ENCODE assay signal across 8 cellular contexts in genomic region chr9:131276107-131276888, GRCh38. TPM values are rescaled to one million over a fixed set of nuclear protein-coding genes. Genes with fewer than 3 reads are reported as not detected.
A peak's percentile ranks its signal among the peaks of the same experiment; 100 is the strongest.
DNase-seq lines count a peak whose midpoint lies in the region; ATAC-seq and TF ChIP-seq lines count a peak whose summit lies in the region.

TSS of gene FAM78A (minus strand) at chr9:131276510. CDS start at chr9:131276179, 331 bp downstream.

- H3K4me1 Mint-ChIP-seq in activated naive CD8-positive, alpha-beta T cell treated with anti-CD3 and anti-CD28 coated beads for 36 hours = peaks cover 26% of the 10 kb centered on the region

- peaks cover 13% of the 10 kb centered on the region for H3K79me2 ChIP-seq in smooth muscle cell (ENCODE audit: low read depth)

- H3K9me3 ChIP-seq in smooth muscle cell (replicated peaks; ENCODE audit: low read depth) = no peaks in the 10 kb centered on the region

- H3F3A ChIP-seq in smooth muscle cell (ENCODE audit: low read depth) = no peaks in the 10 kb centered on the region

- H3K9me3 Mint-ChIP-seq in activated naive CD8-positive, alpha-beta T cell treated with anti-CD3 and anti-CD28 coated beads for 36 hours = no peaks in the 10 kb centered on the region

- TF ChIP-seq CTCF in GM12864 (IDR thresholded peaks at IDR 0.05; ENCODE audit: low read depth, low read length, missing control alignments) (no peak), smooth muscle cell (IDR thresholded peaks at IDR 0.05; ENCODE audit: borderline replicate concordance, insufficient read depth, poor library complexity, severe bottlenecking) (no peak)

- peak within 1 kb of the TSS; percentile 95 for H3K27ac Mint-ChIP-seq in activated naive CD8-positive, alpha-beta T cell treated with anti-CD3 and anti-CD28 coated beads for 36 hours

- peaks cover 3% of the 10 kb centered on the region for H4K20me1 ChIP-seq in smooth muscle cell (ENCODE audit: low read depth)

- H3K27ac ChIP-seq in smooth muscle cell (ENCODE audit: low read depth) = no peak within 1 kb of the TSS

- H3K36me3 Mint-ChIP-seq in activated naive CD8-positive, alpha-beta T cell treated with anti-CD3 and anti-CD28 coated beads for 36 hours = peaks cover 40% of the 10 kb centered on the region

- ATAC-seq in GM19035 (IDR thresholded peaks at IDR 0.05; ENCODE audit: unreplicated experiment) = no peak

- no peaks in the 10 kb centered on the region for H3K36me3 ChIP-seq in smooth muscle cell (ENCODE audit: low read depth)

- no peak for DNase-seq in GM12864 (ENCODE audit: low read depth)
- DNase-seq in NCI-H82 treated with DMSO at 0.1 percent for 48 hours (lab: John Stamatoyannopoulos, UW; ENCODE audit: unreplicated experiment) = peak; percentile 13
- peak; percentile 61 for DNase-seq in activated naive CD8-positive, alpha-beta T cell treated with anti-CD3 and anti-CD28 coated beads for 36 hours
- DNase-seq in smooth muscle cell (lab: John Stamatoyannopoulos, UW; ENCODE audit: unreplicated experiment) = no peak
- DNase-seq in NCI-H146 treated with DMSO at 0.1 percent for 48 hours (lab: John Stamatoyannopoulos, UW; ENCODE audit: unreplicated experiment) = no peak
- DNase-seq in kidney glomerular epithelial cell (lab: John Stamatoyannopoulos, UW) = no peak

- peak within 1 kb of the TSS; percentile 37 for H2AFZ ChIP-seq in smooth muscle cell (ENCODE audit: low read depth)

- H3K4me2 ChIP-seq in smooth muscle cell = peak within 1 kb of the TSS; percentile 96

- peaks cover 17% of the 10 kb centered on the region for H3K4me1 ChIP-seq in smooth muscle cell (ENCODE audit: low read depth)

- peaks cover 5% of the 10 kb centered on the region for H3K27me3 ChIP-seq in smooth muscle cell (ENCODE audit: low read depth)

- WGBS in smooth muscle cell (ENCODE audit: low lambda C conversion rate) = 15% methylated on average over 46 of the region's 75 CpGs

- H3K4me3 Mint-ChIP-seq in activated naive CD8-positive, alpha-beta T cell treated with anti-CD3 and anti-CD28 coated beads for 36 hours = peak within 1 kb of the TSS; percentile 98

- peak within 1 kb of the TSS; percentile 75 for H3K4me3 ChIP-seq in GM12864 (ENCODE audit: low read depth, low read length)
- H3K4me3 ChIP-seq in iPS-11a (ENCODE audit: low read depth, low read length) = peak within 1 kb of the TSS; percentile 33
- H3K4me3 ChIP-seq in smooth muscle cell = peak within 1 kb of the TSS; percentile 75

- no peaks in the 10 kb centered on the region for H3K27me3 Mint-ChIP-seq in activated naive CD8-positive, alpha-beta T cell treated with anti-CD3 and anti-CD28 coated beads for 36 hours

- H3K9ac ChIP-seq in smooth muscle cell (ENCODE audit: low read depth) = no peak within 1 kb of the TSS

RNA-seq across cellular contexts. Expression of gene FAM78A, which starts in this region (rescaled TPM):
- total RNA-seq in activated naive CD8-positive, alpha-beta T cell treated with anti-CD3 and anti-CD28 coated beads for 36 hours = 10 to 100 TPM; 36.1 to 37.4 TPM
- total RNA-seq in smooth muscle cell = 3.6 and 5.5 TPM in 2 replicates
- 3.3 and 4.2 TPM in 2 replicates for polyA plus RNA-seq in smooth muscle cell

Comparison
In these comparisons a context has a peak if more than half of its experiments do, and no peak if none do; other contexts are left out.
1. DNase-seq: peak in NCI-H82 treated with DMSO at 0.1 percent for 48 hours (single experiment) and activated naive CD8-positive, alpha-beta T cell treated with anti-CD3 and anti-CD28 coated beads for 36 hours (single experiment); none in GM12864 (single experiment), smooth muscle cell (single experiment), NCI-H146 treated with DMSO at 0.1 percent for 48 hours (single experiment) and kidney glomerular epithelial cell (single experiment).
2. Peak in every context shown above with its lines, with median percentiles within 50 percentile points of each other: H3K4me3 ChIP-seq.